In the genomic region with DNA sequence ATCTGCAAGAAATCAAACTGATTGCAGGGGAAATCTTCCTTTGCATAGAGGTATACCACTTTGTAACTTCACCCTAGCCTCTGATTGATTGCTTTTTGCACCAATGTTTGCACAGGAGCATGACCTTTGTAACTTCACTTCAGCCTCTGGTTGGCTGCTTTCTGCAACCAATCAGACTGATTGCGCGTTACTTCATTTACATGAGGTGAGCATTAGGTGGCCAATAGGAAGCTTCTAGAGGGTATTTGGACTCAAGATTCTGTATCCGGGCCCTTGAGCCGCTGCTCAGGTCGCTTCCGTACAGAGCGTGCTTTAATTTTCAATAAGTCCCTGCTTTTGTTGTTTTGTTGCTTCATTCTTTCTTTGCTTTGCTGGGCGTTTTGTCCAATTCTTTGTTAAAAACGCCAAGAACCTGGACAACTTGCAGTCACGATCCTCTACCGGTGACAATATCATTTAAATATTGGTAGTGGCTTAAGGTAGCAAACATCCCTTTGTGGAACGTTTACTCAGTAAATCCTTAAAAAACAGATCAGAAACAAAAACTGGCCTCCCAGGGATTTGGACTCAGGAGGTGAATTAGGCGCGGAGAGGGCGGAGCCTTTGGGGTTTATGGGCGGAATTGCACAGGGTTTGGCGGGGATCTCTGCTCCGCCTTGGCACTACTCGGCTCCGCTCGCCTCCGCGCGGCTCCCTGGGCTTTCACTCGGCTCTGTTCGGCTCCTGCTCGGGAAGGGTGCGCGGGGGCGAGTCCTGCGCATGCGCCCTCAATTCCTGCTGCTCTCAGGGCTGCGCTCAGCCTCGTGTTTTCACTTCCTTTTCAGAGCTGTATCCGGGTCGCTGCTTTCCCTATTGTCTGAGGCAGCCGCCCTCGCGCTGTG, we compare ENCODE assay signal across 8 cellular contexts. TPM values are rescaled to one million over a fixed set of nuclear protein-coding genes. Genes with fewer than 3 reads are reported as not detected.
A peak's percentile ranks its signal among the peaks of the same experiment; 100 is the strongest.
DNase-seq lines count a peak whose midpoint lies in the region; ATAC-seq and TF ChIP-seq lines count a peak whose summit lies in the region.

A gene with protein sequence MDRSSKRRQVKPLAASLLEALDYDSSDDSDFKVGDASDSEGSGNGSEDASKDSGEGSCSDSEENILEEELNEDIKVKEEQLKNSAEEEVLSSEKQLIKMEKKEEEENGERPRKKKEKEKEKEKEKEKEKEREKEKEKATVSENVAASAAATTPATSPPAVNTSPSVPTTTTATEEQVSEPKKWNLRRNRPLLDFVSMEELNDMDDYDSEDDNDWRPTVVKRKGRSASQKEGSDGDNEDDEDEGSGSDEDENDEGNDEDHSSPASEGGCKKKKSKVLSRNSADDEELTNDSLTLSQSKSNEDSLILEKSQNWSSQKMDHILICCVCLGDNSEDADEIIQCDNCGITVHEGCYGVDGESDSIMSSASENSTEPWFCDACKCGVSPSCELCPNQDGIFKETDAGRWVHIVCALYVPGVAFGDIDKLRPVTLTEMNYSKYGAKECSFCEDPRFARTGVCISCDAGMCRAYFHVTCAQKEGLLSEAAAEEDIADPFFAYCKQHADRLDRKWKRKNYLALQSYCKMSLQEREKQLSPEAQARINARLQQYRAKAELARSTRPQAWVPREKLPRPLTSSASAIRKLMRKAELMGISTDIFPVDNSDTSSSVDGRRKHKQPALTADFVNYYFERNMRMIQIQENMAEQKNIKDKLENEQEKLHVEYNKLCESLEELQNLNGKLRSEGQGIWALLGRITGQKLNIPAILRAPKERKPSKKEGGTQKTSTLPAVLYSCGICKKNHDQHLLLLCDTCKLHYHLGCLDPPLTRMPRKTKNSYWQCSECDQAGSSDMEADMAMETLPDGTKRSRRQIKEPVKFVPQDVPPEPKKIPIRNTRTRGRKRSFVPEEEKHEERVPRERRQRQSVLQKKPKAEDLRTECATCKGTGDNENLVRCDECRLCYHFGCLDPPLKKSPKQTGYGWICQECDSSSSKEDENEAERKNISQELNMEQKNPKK (plus strand): TSS at position 812 of the 881 bp plus-strand sequence. CDS start 452 bp downstream, outside the sequence.

- peak within 1 kb of the TSS; percentile 99 for H3K9ac ChIP-seq in SK-N-MC (ENCODE audit: insufficient read length)

- peaks cover 21% of the 10 kb centered on the region for H3K4me1 Mint-ChIP-seq in HFFc6 (ENCODE audit: low read depth)
- peaks cover 41% of the 10 kb centered on the region for H3K4me1 Mint-ChIP-seq in activated naive CD4-positive, alpha-beta T cell treated with anti-CD3 and anti-CD28 coated beads, Interleukin-2, amount 10 ng/mL, durations not matched to agents 7 days and 5 days

- ATAC-seq in gastroesophageal sphincter, result peak; percentile 99

- no peaks in the 10 kb centered on the region for H3K9me3 Mint-ChIP-seq in HFFc6
- H3K9me3 Mint-ChIP-seq in activated naive CD4-positive, alpha-beta T cell treated with anti-CD3 and anti-CD28 coated beads, Interleukin-2, amount 10 ng/mL, durations not matched to agents 7 days and 5 days, result no peaks in the 10 kb centered on the region

- DNase-seq in GM04503 (ENCODE audit: low read depth) (peak; percentile 74), HFFc6 (peak; percentile 94), NB4 (ENCODE audit: low read depth) (peak; percentile 99), SK-N-MC (ENCODE audit: low read depth, low spot score) (peak; percentile 91), substantia nigra (lab: John Stamatoyannopoulos, UW) (peak; percentile 49 to 97 (median 92))
- peak; percentile 97 for DNase-seq in activated naive CD4-positive, alpha-beta T cell treated with anti-CD3 and anti-CD28 coated beads, Interleukin-2, amount 10 ng/mL, durations not matched to agents 7 days and 5 days

- TF ChIP-seq POLR2A in NB4 (IDR thresholded peaks at IDR 0.05; ENCODE audit: extremely low read depth, insufficient read length) (peak; percentile 94), gastroesophageal sphincter (IDR thresholded peaks at IDR 0.05) (peak; percentile 52 to 58)

- peaks cover 30% of the 10 kb centered on the region for H3K36me3 ChIP-seq in SK-N-MC (ENCODE audit: insufficient read depth, low read length)
- no peaks in the 10 kb centered on the region for H3K36me3 ChIP-seq in gastroesophageal sphincter
- no peaks in the 10 kb centered on the region for H3K36me3 ChIP-seq in neutrophil

- H3K27me3 Mint-ChIP-seq in HFFc6 (ENCODE audit: insufficient read depth), result no peaks in the 10 kb centered on the region; the same call in 1 of the 2 replicates
- H3K27me3 Mint-ChIP-seq in activated naive CD4-positive, alpha-beta T cell treated with anti-CD3 and anti-CD28 coated beads, Interleukin-2, amount 10 ng/mL, durations not matched to agents 7 days and 5 days, result peaks cover 10% of the 10 kb centered on the region

- H3K27me3 ChIP-seq in gastroesophageal sphincter, result no peaks in the 10 kb centered on the region
- H3K27me3 ChIP-seq in neutrophil, result peaks cover 5% of the 10 kb centered on the region

- no peak for TF ChIP-seq EP300 in gastroesophageal sphincter (IDR thresholded peaks at IDR 0.05)

- H3K27ac ChIP-seq in SK-N-MC, result peak within 1 kb of the TSS; percentile 90
- H3K27ac ChIP-seq in gastroesophageal sphincter, result peak within 1 kb of the TSS; percentile 41 to 88 (median 78)
- H3K27ac ChIP-seq in neutrophil, result peak within 1 kb of the TSS; percentile 74
- peak within 1 kb of the TSS; percentile 77 for H3K27ac ChIP-seq in substantia nigra (ENCODE audit: low read depth, low read length, poor library complexity, severe bottlenecking)

- H3K36me3 Mint-ChIP-seq in HFFc6 (ENCODE audit: low read depth), result peaks cover 11% of the 10 kb centered on the region; the same call in 1 of the 2 replicates
- H3K36me3 Mint-ChIP-seq in activated naive CD4-positive, alpha-beta T cell treated with anti-CD3 and anti-CD28 coated beads, Interleukin-2, amount 10 ng/mL, durations not matched to agents 7 days and 5 days, result peaks cover 20% of the 10 kb centered on the region

- H3K9me3 ChIP-seq in SK-N-MC (ENCODE audit: low read depth, low read length) (no peaks in the 10 kb centered on the region; the same call in 1 of the 2 replicates), gastroesophageal sphincter (no peaks in the 10 kb centered on the region), neutrophil (no peaks in the 10 kb centered on the region)

- CTCF ChIA-PET in activated naive CD4-positive, alpha-beta T cell treated with anti-CD3 and anti-CD28 coated beads, Interleukin-2, amount 10 ng/mL, durations not matched to agents 7 days and 5 days (lab: Charles Lee), result no interaction called here

- WGBS in gastroesophageal sphincter (ENCODE audit: low coverage in 1 of 2), 2 donors, result 20 to 25% methylated on average over 19 to 28 of the region's 39 CpGs

- TF ChIP-seq CTCF in HFFc6 (IDR thresholded peaks at IDR 0.05) (no peak), NB4 (IDR thresholded peaks at IDR 0.05; ENCODE audit: low read depth, low read length) (no peak), gastroesophageal sphincter (IDR thresholded peaks at IDR 0.05) (no peak), neutrophil (IDR thresholded peaks at IDR 0.05) (no peak)

- H3K4me3 Mint-ChIP-seq in HFFc6, result peak within 1 kb of the TSS; percentile 93
- peak within 1 kb of the TSS; percentile 92 for H3K4me3 Mint-ChIP-seq in activated naive CD4-positive, alpha-beta T cell treated with anti-CD3 and anti-CD28 coated beads, Interleukin-2, amount 10 ng/mL, durations not matched to agents 7 days and 5 days

- H3K4me3 ChIP-seq in NB4 (ENCODE audit: low read depth, low read length) (peak within 1 kb of the TSS; percentile 81), SK-N-MC (peak within 1 kb of the TSS; percentile 98), gastroesophageal sphincter (peak within 1 kb of the TSS; percentile 74 to 87), neutrophil (ENCODE audit: low read depth in 1 of 2, low read length in 1 of 2) (peak within 1 kb of the TSS; percentile 74 to 80)

- peak within 1 kb of the TSS; percentile 91 for H3K27ac Mint-ChIP-seq in HFFc6
- peak within 1 kb of the TSS; percentile 91 for H3K27ac Mint-ChIP-seq in activated naive CD4-positive, alpha-beta T cell treated with anti-CD3 and anti-CD28 coated beads, Interleukin-2, amount 10 ng/mL, durations not matched to agents 7 days and 5 days

- H3K4me1 ChIP-seq in gastroesophageal sphincter, result peaks cover 4 to 27% (median 5%) of the 10 kb centered on the region in 3 donors
- peaks cover 15 to 16% of the 10 kb centered on the region in 2 experiments for H3K4me1 ChIP-seq in neutrophil (ENCODE audit: control insufficient read depth in 1 of 2, insufficient read depth in 1 of 2, low read depth in 1 of 2, low read length in 1 of 2)

RNA-seq across cellular contexts. Expression of the gene that starts here (rescaled TPM):
- 10 to 100 TPM; 11.4 to 15.8 (median 13.3) TPM for total RNA-seq in HFFc6 (2021; fragmentation: NEBNext Ultra II Directional; extraction: Animal tissue kit (Norgen Biotek cat#: 25700))
- total RNA-seq in gastroesophageal sphincter, result 10 to 100 TPM; 25.3 to 52.6 (median 29.1) TPM

Comparison
In these comparisons a context has a peak if more than half of its experiments do, and no peak if none do; other contexts are left out.
1. Peak in every context shown above with its lines: DNase-seq, ATAC-seq, H3K4me3 ChIP-seq and H3K27ac ChIP-seq.